ENCODE assay signal across 17 cellular contexts in genomic region chr16:54774768-54775167, GRCh38.
DNase-seq lines count a peak whose midpoint lies in the region; ATAC-seq and TF ChIP-seq lines count a peak whose summit lies in the region.
"Had no signal": no experiment of that assay in that cellular context is flagged by ENCODE, and none has a peak within 500 bp of the region (broad histone marks: within the 10 kb centered on the region; RNA-seq: fewer than 3 reads in every experiment).

No MANE protein-coding gene starts in this region.

- DNase-seq in astrocyte of the hippocampus (ENCODE audit: low read depth, low spot score): peak; percentile 44
- no peak for DNase-seq in progenitor cell of endocrine pancreas (ENCODE audit: low spot score, unreplicated experiment)
- DNase-seq in SHP77 (lab: John Stamatoyannopoulos, UW): no peak
- DNase-seq: AML-193; Caco-2; CD4-positive, alpha-beta T cell; DMS79 treated with DMSO at 0.1 percent for 48 hours; EL; HCEC 1CT; KG1 had no signal

- CTCF ChIA-PET in HEK293 (lab: Yijun Ruan, JAX): no interaction called here

- TF ChIP-seq CTCF in HEK293 (tag by site-specific recombination; IDR thresholded peaks at IDR 0.05) (no peak), progenitor cell of endocrine pancreas (IDR thresholded peaks at IDR 0.05; ENCODE audit: unreplicated experiment) (no peak)

- no peaks in the 10 kb centered on the region for H3K36me3 Mint-ChIP-seq in progenitor cell of endocrine pancreas (ENCODE audit: insufficient read depth)

- H3K36me3 ChIP-seq in HEK293 (ENCODE audit: control insufficient read depth in 2 of 2, insufficient read depth in 1 of 2, low read length in 2 of 2) (no peaks in the 10 kb centered on the region), neuron (ENCODE audit: insufficient read depth, low read length) (no peaks in the 10 kb centered on the region)

- H3K27ac ChIP-seq in HEK293 (ENCODE audit: extremely low read depth, low read depth, low read length): no peak overlapping the region
- H3K27ac ChIP-seq: C4-2B had no signal

- no peak overlapping the region for H3K27ac Mint-ChIP-seq in progenitor cell of endocrine pancreas
- H3K27ac Mint-ChIP-seq: CD4-positive, alpha-beta T cell; GM23338 had no signal

- H3K9me3 ChIP-seq in HEK293 (ENCODE audit: control insufficient read depth, insufficient read depth, low read depth, low read length) (no peaks in the 10 kb centered on the region; the same call in 1 of the 2 replicates), neuron (ENCODE audit: low read length) (no peaks in the 10 kb centered on the region)
- H3K9me3 ChIP-seq: Caco-2 had no signal

- peak overlapping the region; percentile 46 for H2AFZ ChIP-seq in neuron (ENCODE audit: low read depth, low read length)
- H2AFZ ChIP-seq: GM23338 had no signal

- no peaks in the 10 kb centered on the region for H3K27me3 Mint-ChIP-seq in progenitor cell of endocrine pancreas

- H3K4me3 Mint-ChIP-seq in progenitor cell of endocrine pancreas (ENCODE audit: low read depth): no peak overlapping the region
- H3K4me3 Mint-ChIP-seq: CD4-positive, alpha-beta T cell; GM23338 had no signal

- H3K4me1 Mint-ChIP-seq in progenitor cell of endocrine pancreas (ENCODE audit: low read depth): no peaks in the 10 kb centered on the region
- H3K4me1 Mint-ChIP-seq: GM23338 had no signal

- H3K4me1 ChIP-seq in HEK293 (ENCODE audit: control insufficient read depth, insufficient read depth, low read length): peaks cover 4% of the 10 kb centered on the region; the same call in 1 of the 2 replicates
- peaks cover 9% of the 10 kb centered on the region for H3K4me1 ChIP-seq in neuron (ENCODE audit: insufficient read depth, low read length)
- H3K4me1 ChIP-seq: Caco-2 had no signal

- no peak for ATAC-seq in GM18498 (IDR thresholded peaks at IDR 0.05; ENCODE audit: unreplicated experiment)
- no peak for ATAC-seq in HG03045 (IDR thresholded peaks at IDR 0.05; ENCODE audit: unreplicated experiment)
- ATAC-seq: GM12878, GM23338 had no signal

- no peak overlapping the region for H3K4me3 ChIP-seq in HEK293 (ENCODE audit: low read depth, low read length)
- H3K4me3 ChIP-seq in neuron (ENCODE audit: low read length): no peak overlapping the region
- H3K4me3 ChIP-seq: GM12878, GM23338 had no signal

- no peaks in the 10 kb centered on the region for H3K27me3 ChIP-seq in neuron (ENCODE audit: insufficient read depth, low read length)

- POLR2A ChIA-PET in HEK293 (lab: Yijun Ruan, JAX): no interaction called here

- no peaks in the 10 kb centered on the region for H3K9me3 Mint-ChIP-seq in progenitor cell of endocrine pancreas (ENCODE audit: low read depth)
- H3K9me3 Mint-ChIP-seq: GM23338 had no signal

TF ChIP-seq in HEK293, 187 proteins besides CTCF, POLR2A, EP300 and RAD21 (continues in another document):
- no peak; the same call in 1 of the 2 replicates for TF ChIP-seq ZNF76 (tag by site-specific recombination; IDR thresholded peaks at IDR 0.05; ENCODE audit: borderline replicate concordance, low read depth)
- no peak for TF ChIP-seq BCL11A (tag by site-specific recombination; IDR thresholded peaks at IDR 0.05; ENCODE audit: low read depth)
- TF ChIP-seq ZBTB21 (tag by site-specific recombination; IDR thresholded peaks at IDR 0.05): peak; percentile 90
- TF ChIP-seq ZNF580 (tag by site-specific recombination; IDR thresholded peaks at IDR 0.05): peak; percentile 71; the same call in 1 of the 2 replicates
- TF ChIP-seq ZNF398 (tag by site-specific recombination; IDR thresholded peaks at IDR 0.05): peak; percentile 75
- TF ChIP-seq SETDB1 (IDR thresholded peaks at IDR 0.05; ENCODE audit: insufficient read length, low read length): no peak
- TF ChIP-seq KLF7 (tag by site-specific recombination; IDR thresholded peaks at IDR 0.05; ENCODE audit: borderline replicate concordance): no peak
- peak; percentile 60 for TF ChIP-seq IKZF3 (tag by site-specific recombination; IDR thresholded peaks at IDR 0.05)
- TF ChIP-seq ZIC2 (tag by site-specific recombination; IDR thresholded peaks at IDR 0.05): peak; percentile 41
- no peak for TF ChIP-seq ZNF558 (tag by site-specific recombination; IDR thresholded peaks at IDR 0.05)
- peak; percentile 65 for TF ChIP-seq ZNF335 (tag by site-specific recombination; conservative IDR thresholded peaks at IDR 0.05)
- TF ChIP-seq ZNF114 (tag by site-specific recombination; IDR thresholded peaks at IDR 0.05): no peak
- peak; percentile 78 for TF ChIP-seq ZXDB (tag by site-specific recombination; IDR thresholded peaks at IDR 0.05)
- TF ChIP-seq ZNF658 (tag by site-specific recombination; IDR thresholded peaks at IDR 0.05): no peak
- no peak for TF ChIP-seq ZNF513 (tag by site-specific recombination; IDR thresholded peaks at IDR 0.05)
- TF ChIP-seq OVOL3 (tag by site-specific recombination; IDR thresholded peaks at IDR 0.05): peak; percentile 84
- TF ChIP-seq ZNF311 (tag by site-specific recombination; IDR thresholded peaks at IDR 0.05; ENCODE audit: borderline replicate concordance): no peak
- no peak for TF ChIP-seq ZNF624 (tag by site-specific recombination; IDR thresholded peaks at IDR 0.05)
- TF ChIP-seq GLIS2 (tag by site-specific recombination; IDR thresholded peaks at IDR 0.05): no peak
- no peak for TF ChIP-seq ZNF426 (tag by site-specific recombination; IDR thresholded peaks at IDR 0.05)
- no peak for TF ChIP-seq ZNF664 (tag by site-specific recombination; IDR thresholded peaks at IDR 0.05)
- TF ChIP-seq KLF8 (tag by site-specific recombination; IDR thresholded peaks at IDR 0.05): peak; percentile 64; the same call in 1 of the 2 replicates
- no peak for TF ChIP-seq PRDM1 (tag by site-specific recombination; IDR thresholded peaks at IDR 0.05)
- no peak for TF ChIP-seq KLF1 (tag by site-specific recombination; IDR thresholded peaks at IDR 0.05)
- TF ChIP-seq ZNF610 (tag by site-specific recombination; IDR thresholded peaks at IDR 0.05; ENCODE audit: borderline replicate concordance): no peak
- no peak for TF ChIP-seq ZNF561 (tag by site-specific recombination; IDR thresholded peaks at IDR 0.05; ENCODE audit: borderline replicate concordance)
- peak; percentile 77 for TF ChIP-seq ZNF692 (tag by site-specific recombination; IDR thresholded peaks at IDR 0.05)
- TF ChIP-seq ZNF366 (tag by site-specific recombination; conservative IDR thresholded peaks at IDR 0.05): peak; percentile 47
